8 cellular contexts compared by ENCODE assay signal in genomic region chr4:76748649-76749048, GRCh38.
A peak's percentile ranks its signal among the peaks of the same experiment; 100 is the strongest.
DNase-seq lines count a peak whose midpoint lies in the region; ATAC-seq and TF ChIP-seq lines count a peak whose summit lies in the region.

No MANE protein-coding gene starts in this region.

- no peaks in the 10 kb centered on the region for H3K9me3 ChIP-seq in mammary epithelial cell (replicated peaks; ENCODE audit: insufficient read depth, low read length)
- no peaks in the 10 kb centered on the region for H3K9me3 ChIP-seq in CD8-positive, alpha-beta T cell (ENCODE audit: low read length)

- peak; percentile 46 for DNase-seq in activated naive CD4-positive, alpha-beta T cell treated with anti-CD3 and anti-CD28 coated beads, Interleukin-2, amount 10 ng/mL, durations not matched to agents 7 days and 5 days
- no peak for DNase-seq in activated naive CD4-positive, alpha-beta T cell treated with anti-CD3 and anti-CD28 coated beads, Interleukin-2, amount 50 U/mL, for 16 hours
- peak; percentile 48 for DNase-seq in NCI-H2029 (lab: John Stamatoyannopoulos, UW)
- DNase-seq in mammary epithelial cell = no peak
- no peak for DNase-seq in neural crest cell (ENCODE audit: low read depth, low spot score)
- no peak for DNase-seq in NCI-H128 (lab: John Stamatoyannopoulos, UW; ENCODE audit: unreplicated experiment)
- DNase-seq in CD8-positive, alpha-beta T cell = no peak

- no peak overlapping the region for H3K4me3 Mint-ChIP-seq in activated naive CD4-positive, alpha-beta T cell treated with anti-CD3 and anti-CD28 coated beads, Interleukin-2, amount 10 ng/mL, durations not matched to agents 7 days and 5 days
- no peak overlapping the region for H3K4me3 Mint-ChIP-seq in neural crest cell
- no peak overlapping the region for H3K4me3 Mint-ChIP-seq in CD8-positive, alpha-beta T cell

- H4K20me1 ChIP-seq in mammary epithelial cell (ENCODE audit: insufficient read depth, low read length) = no peaks in the 10 kb centered on the region

- no peak overlapping the region for H2AFZ ChIP-seq in mammary epithelial cell (ENCODE audit: low read depth, low read length)

- no peak for ATAC-seq in CD8-positive, alpha-beta T cell
- ATAC-seq in HG03460 (IDR thresholded peaks at IDR 0.05; ENCODE audit: unreplicated experiment) = no peak

- dilution Hi-C loops in mammary epithelial cell (cut with HindIII; ENCODE audit: low sequenced_read_pairs) = no loop called here

- peaks cover 11% of the 10 kb centered on the region for H3K27me3 Mint-ChIP-seq in activated naive CD4-positive, alpha-beta T cell treated with anti-CD3 and anti-CD28 coated beads, Interleukin-2, amount 10 ng/mL, durations not matched to agents 7 days and 5 days
- H3K27me3 Mint-ChIP-seq in neural crest cell (ENCODE audit: low read depth) = no peaks in the 10 kb centered on the region
- peaks cover 20% of the 10 kb centered on the region for H3K27me3 Mint-ChIP-seq in CD8-positive, alpha-beta T cell (ENCODE audit: low read depth)

- no peak overlapping the region for H3K4me2 ChIP-seq in mammary epithelial cell (ENCODE audit: insufficient read depth, low read depth, low read length)

- H3K9me3 Mint-ChIP-seq in activated naive CD4-positive, alpha-beta T cell treated with anti-CD3 and anti-CD28 coated beads, Interleukin-2, amount 10 ng/mL, durations not matched to agents 7 days and 5 days = no peaks in the 10 kb centered on the region
- H3K9me3 Mint-ChIP-seq in neural crest cell = no peaks in the 10 kb centered on the region
- H3K9me3 Mint-ChIP-seq in CD8-positive, alpha-beta T cell = peaks cover 8% of the 10 kb centered on the region

- H3K4me3 ChIP-seq in mammary epithelial cell (replicated peaks in 1 of 3; ENCODE audit: insufficient read depth in 1 of 3, low read depth in 2 of 3, low read length in 3 of 3) = no peak overlapping the region
- no peak overlapping the region for H3K4me3 ChIP-seq in CD8-positive, alpha-beta T cell (ENCODE audit: low read depth, low read length)

- no peaks in the 10 kb centered on the region for H3K36me3 Mint-ChIP-seq in activated naive CD4-positive, alpha-beta T cell treated with anti-CD3 and anti-CD28 coated beads, Interleukin-2, amount 10 ng/mL, durations not matched to agents 7 days and 5 days
- peaks cover 22% of the 10 kb centered on the region for H3K36me3 Mint-ChIP-seq in neural crest cell (ENCODE audit: low read depth)
- no peaks in the 10 kb centered on the region for H3K36me3 Mint-ChIP-seq in CD8-positive, alpha-beta T cell

- no peak overlapping the region for H3K27ac ChIP-seq in mammary epithelial cell (ENCODE audit: insufficient read depth, low read depth, low read length)
- H3K27ac ChIP-seq in CD8-positive, alpha-beta T cell (ENCODE audit: low read depth, low read length) = no peak overlapping the region

- WGBS in mammary epithelial cell (ENCODE audit: low coverage, missing lambda C conversion rate) = 33% methylated on average over 6 of the region's 6 CpGs

- H3K27me3 ChIP-seq in mammary epithelial cell (ENCODE audit: insufficient read depth, low read length) = no peaks in the 10 kb centered on the region
- H3K27me3 ChIP-seq in CD8-positive, alpha-beta T cell (ENCODE audit: insufficient read depth, low read length) = no peaks in the 10 kb centered on the region

- H3K9ac ChIP-seq in mammary epithelial cell (ENCODE audit: insufficient read depth, low read length) = no peak overlapping the region

- peaks cover 18% of the 10 kb centered on the region for H3K36me3 ChIP-seq in mammary epithelial cell (ENCODE audit: insufficient read depth, low read length)
- H3K36me3 ChIP-seq in CD8-positive, alpha-beta T cell (ENCODE audit: insufficient read depth, low read length) = no peaks in the 10 kb centered on the region

- in situ Hi-C loops in mammary epithelial cell (cut with MboI; ENCODE audit: low sequenced_read_pairs in 2 of 2) = no loop called here

- no peaks in the 10 kb centered on the region for H3K4me1 Mint-ChIP-seq in activated naive CD4-positive, alpha-beta T cell treated with anti-CD3 and anti-CD28 coated beads, Interleukin-2, amount 10 ng/mL, durations not matched to agents 7 days and 5 days
- H3K4me1 Mint-ChIP-seq in neural crest cell = peaks cover 50% of the 10 kb centered on the region
- no peaks in the 10 kb centered on the region for H3K4me1 Mint-ChIP-seq in CD8-positive, alpha-beta T cell (ENCODE audit: low read depth)

- CTCF ChIA-PET in activated naive CD4-positive, alpha-beta T cell treated with anti-CD3 and anti-CD28 coated beads, Interleukin-2, amount 10 ng/mL, durations not matched to agents 7 days and 5 days (lab: Charles Lee) = no interaction called here
- CTCF ChIA-PET in mammary epithelial cell (lab: Charles Lee; ENCODE audit: low non-redundant PET) = no interaction called here
- CTCF ChIA-PET in CD8-positive, alpha-beta T cell (lab: Charles Lee) = no interaction called here

- POLR2A ChIA-PET in CD8-positive, alpha-beta T cell (lab: Charles Lee) = no interaction called here

- BruUV-seq in mammary epithelial cell (replicated peaks; lab: Mats Ljungman, UMichigan) = no TSS peak

- H3K27ac Mint-ChIP-seq in activated naive CD4-positive, alpha-beta T cell treated with anti-CD3 and anti-CD28 coated beads, Interleukin-2, amount 10 ng/mL, durations not matched to agents 7 days and 5 days = no peak overlapping the region
- peak overlapping the region; percentile 21 for H3K27ac Mint-ChIP-seq in neural crest cell (ENCODE audit: unreplicated experiment)
- H3K27ac Mint-ChIP-seq in CD8-positive, alpha-beta T cell = no peak overlapping the region

- H3K79me2 ChIP-seq in mammary epithelial cell (ENCODE audit: insufficient read depth, low read length) = peaks cover 53% of the 10 kb centered on the region

- H3K4me1 ChIP-seq in mammary epithelial cell (ENCODE audit: insufficient read depth, low read length) = peaks cover 34% of the 10 kb centered on the region
- no peaks in the 10 kb centered on the region for H3K4me1 ChIP-seq in CD8-positive, alpha-beta T cell (ENCODE audit: insufficient read depth, low read length)

- intact Hi-C loops in mammary epithelial cell (cut with micrococcal nuclease) = loop anchor here (1.0 kb wide), 2 partner anchors 158 to 237 kb away; no protein-coding TSS in a partner anchor
- intact Hi-C loops in CD8-positive, alpha-beta T cell (cut with DNase I, micrococcal nuclease) = no loop called here

- peak; percentile 32 to 48 for TF ChIP-seq CTCF in mammary epithelial cell (conservative IDR thresholded peaks at IDR 0.05 in 1 of 2, IDR thresholded peaks at IDR 0.05 in 1 of 2; ENCODE audit: extremely low read depth in 1 of 2, insufficient read depth in 1 of 2, low read depth in 1 of 2, low read length in 2 of 2)
- TF ChIP-seq CTCF in neural crest cell (conservative IDR thresholded peaks at IDR 0.05) = peak; percentile 65
- TF ChIP-seq CTCF in CD8-positive, alpha-beta T cell (IDR thresholded peaks at IDR 0.05) = no peak

Comparison
In these comparisons a context has a peak if more than half of its experiments do, and no peak if none do; other contexts are left out.
1. DNase-seq: peak in activated naive CD4-positive, alpha-beta T cell treated with anti-CD3 and anti-CD28 coated beads, Interleukin-2, amount 10 ng/mL, durations not matched to agents 7 days and 5 days (single experiment) and NCI-H2029 (single experiment); none in activated naive CD4-positive, alpha-beta T cell treated with anti-CD3 and anti-CD28 coated beads, Interleukin-2, amount 50 U/mL, for 16 hours (single experiment), mammary epithelial cell (single experiment), neural crest cell (single experiment), NCI-H128 (single experiment) and CD8-positive, alpha-beta T cell (0 of 7).